Comparison of ENCODE assay signal across 7 cellular contexts in the genomic region with DNA sequence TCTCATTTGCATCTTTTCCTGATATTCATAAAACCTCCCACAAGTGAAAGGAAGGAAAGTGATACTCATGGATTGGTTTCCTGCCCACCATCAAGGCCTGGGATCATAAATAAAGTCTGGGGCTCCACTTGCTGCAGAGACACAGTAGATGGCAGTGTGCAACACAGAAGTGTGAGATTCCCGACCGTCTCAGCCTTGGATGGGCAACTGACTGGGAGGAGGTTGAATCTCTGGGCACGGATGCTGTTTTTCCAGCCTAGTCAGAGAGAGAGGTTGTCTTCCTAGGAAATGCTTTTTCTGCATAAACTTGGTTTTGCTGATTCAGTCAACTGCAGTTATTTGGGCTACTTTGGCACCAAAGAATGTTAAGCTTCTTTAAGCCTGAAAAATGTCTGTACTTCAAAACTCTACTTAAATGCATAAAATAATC. TPM values are rescaled to one million over a fixed set of nuclear protein-coding genes. Genes with fewer than 3 reads are reported as not detected.
DNase-seq lines count a peak whose midpoint lies in the region; ATAC-seq, FAIRE-seq and TF ChIP-seq lines count a peak whose summit lies in the region.

No MANE protein-coding gene starts in this region.

- CTCF ChIA-PET in K562 (lab: Yijun Ruan, JAX; ENCODE audit: low intra/inter-chr PET ratio): interaction anchor here (1.8 kb wide), 1 partner anchor 35 kb away, joined by 7 read pairs; no protein-coding TSS in a partner anchor

- no peaks in the 10 kb centered on the region for H3K36me3 ChIP-seq in K562 (ENCODE audit: control insufficient read depth, insufficient read depth, low read length)
- H3K36me3 ChIP-seq in tibial artery: no peaks in the 10 kb centered on the region

- no peak overlapping the region for H2AFZ ChIP-seq in K562 (ENCODE audit: low read depth, low read length)

- DNase-seq in H54 (ENCODE audit: insufficient read length, low spot score): peak; percentile 13
- DNase-seq in NCI-H2196 treated with DMSO at 0.1 percent for 48 hours (lab: John Stamatoyannopoulos, UW; ENCODE audit: unreplicated experiment): peak; percentile 63
- DNase-seq in K562 (ENCODE audit: extremely low read depth in 1 of 4, low spot score in 3 of 4): peak in 2 of 4 experiments; percentile 25 to 31
- peak; percentile 81 for DNase-seq in iPS-NIHi7 (ENCODE audit: extremely low spot score)
- peak; percentile 63 to 79 for DNase-seq in tibial artery

- FAIRE-seq in H54 (lab: Jason Lieb, UNC): peak; percentile 81
- FAIRE-seq in K562 (lab: Jason Lieb, UNC): peak; percentile 84

- no peaks in the 10 kb centered on the region for H4K20me1 ChIP-seq in K562 (replicated peaks; ENCODE audit: control insufficient read depth, insufficient read depth, low read length)

- no peaks in the 10 kb centered on the region for H3K79me2 ChIP-seq in K562 (ENCODE audit: control insufficient read depth, insufficient read depth, low read length)

- H3K9ac ChIP-seq in K562 (ENCODE audit: insufficient read depth in 1 of 2, low read depth in 2 of 2, low read length in 2 of 2): no peak overlapping the region

- intact Hi-C loops in K562 (cut with micrococcal nuclease): loop anchor here (10.0 kb wide), 2 partner anchors 258 to 1568 kb away; no protein-coding TSS in a partner anchor
- intact Hi-C loops in tibial artery (cut with DNase I; ENCODE audit: low total_unique reads): no loop called here

- H3K4me2 ChIP-seq in K562 (ENCODE audit: insufficient read depth, low read length): no peak overlapping the region

- H3K27ac ChIP-seq in K562 (ENCODE audit: extremely low read depth, low read depth, low read length) (no peak overlapping the region), tibial artery (no peak overlapping the region)

- BruUV-seq in K562 (replicated peaks; lab: Mats Ljungman, UMichigan): no TSS peak

- peak; percentile 56 to 71 for TF ChIP-seq RAD21 in K562 (CRISPR knock-in tag; conservative IDR thresholded peaks at IDR 0.05 in 1 of 2, IDR thresholded peaks at IDR 0.05 in 1 of 2)

- peak; percentile 55 to 66 (median 65) for TF ChIP-seq CTCF in K562 (IDR thresholded peaks at IDR 0.05 in 2 of 3, conservative IDR thresholded peaks at IDR 0.05 in 1 of 3; ENCODE audit: insufficient read depth in 2 of 3, low read depth in 1 of 3, low read length in 3 of 3)
- TF ChIP-seq CTCF in tibial artery (IDR thresholded peaks at IDR 0.05): peak; percentile 47 to 48

- TF ChIP-seq EP300 in K562 (IDR thresholded peaks at IDR 0.05; ENCODE audit: low read length): no peak

- H3K9me3 ChIP-seq in K562 (replicated peaks; ENCODE audit: control insufficient read depth, insufficient read depth, low read depth, low read length): no peaks in the 10 kb centered on the region
- no peaks in the 10 kb centered on the region for H3K9me3 ChIP-seq in tibial artery

- TF ChIP-seq POLR2A in H54 (IDR thresholded peaks at IDR 0.05; ENCODE audit: low read depth, low read length) (no peak), K562 (conservative IDR thresholded peaks at IDR 0.05) (no peak)

- H3K27me3 ChIP-seq in K562 (ENCODE audit: control insufficient read depth in 2 of 2, insufficient read depth in 2 of 2, low read length in 2 of 2): no peaks in the 10 kb centered on the region; a peak in 1 of 5 replicates
- no peaks in the 10 kb centered on the region for H3K27me3 ChIP-seq in tibial artery

- no peaks in the 10 kb centered on the region for H3K4me1 ChIP-seq in K562 (replicated peaks in 1 of 2; ENCODE audit: control insufficient read depth in 2 of 2, insufficient read depth in 2 of 2, low read length in 2 of 2)
- H3K4me1 ChIP-seq in tibial artery: peaks cover 0 to 21% (median 4%) of the 10 kb centered on the region in 4 donors

- H3K9me1 ChIP-seq in K562 (ENCODE audit: control insufficient read depth, insufficient read depth, low read length): no peaks in the 10 kb centered on the region

- WGBS in K562 (ENCODE audit: insufficient coverage, low coverage, missing lambda C conversion rate): 0% methylated on average over 3 of the region's 3 CpGs

- in situ Hi-C loops in K562 (cut with MboI): no loop called here

- POLR2A ChIA-PET in K562 (lab: Yijun Ruan, JAX): no interaction called here

- no peak overlapping the region for H3K4me3 ChIP-seq in K562
- H3K4me3 ChIP-seq in tibial artery: no peak overlapping the region

- ATAC-seq in K562 (peak; percentile 89), HG03521 (IDR thresholded peaks at IDR 0.05; ENCODE audit: unreplicated experiment) (no peak), GM21619 (IDR thresholded peaks at IDR 0.05; ENCODE audit: unreplicated experiment) (no peak)

TF ChIP-seq in K562, 482 proteins besides CTCF, POLR2A, EP300 and RAD21 (continues in another document):
- TF ChIP-seq SUPT5H (IDR thresholded peaks at IDR 0.05): no peak
- no peak for TF ChIP-seq SMAD1 (IDR thresholded peaks at IDR 0.05; ENCODE audit: low read depth, low read length, partially characterized antibody)
- TF ChIP-seq RB1 (IDR thresholded peaks at IDR 0.05; ENCODE audit: low read depth): 0 out of 2 replicates have a peak, but pooled peaks have one; percentile 13
- TF ChIP-seq MEF2A (IDR thresholded peaks at IDR 0.05; ENCODE audit: control insufficient read depth, low read depth, low read length): no peak
- no peak for TF ChIP-seq ZNF780A (CRISPR knock-in tag; IDR thresholded peaks at IDR 0.05)
- no peak for TF ChIP-seq ZNF75A (CRISPR knock-in tag; IDR thresholded peaks at IDR 0.05)
- no peak for TF ChIP-seq SMAD2 (IDR thresholded peaks at IDR 0.05; ENCODE audit: low read depth, low read length)
- no peak for TF ChIP-seq MTA1 (IDR thresholded peaks at IDR 0.05; ENCODE audit: borderline replicate concordance)
- TF ChIP-seq PRPF4 (IDR thresholded peaks at IDR 0.05; ENCODE audit: insufficient read depth, low read depth, low read length, poor library complexity, severe bottlenecking): no peak
- no peak for TF ChIP-seq FIP1L1 (IDR thresholded peaks at IDR 0.05; ENCODE audit: low read depth, low read length, poor library complexity, severe bottlenecking)
- no peak for TF ChIP-seq ZNF175 (CRISPR knock-in tag; IDR thresholded peaks at IDR 0.05; ENCODE audit: low read depth)
- no peak for TF ChIP-seq XRCC3 (IDR thresholded peaks at IDR 0.05)
- TF ChIP-seq CREM (IDR thresholded peaks at IDR 0.05; ENCODE audit: low read depth): no peak
- no peak for TF ChIP-seq TAF15 (IDR thresholded peaks at IDR 0.05; ENCODE audit: low read depth, low read length)
- no peak for TF ChIP-seq PYGO2 (tag; IDR thresholded peaks at IDR 0.05)
- TF ChIP-seq SMAD4 (CRISPR knock-in tag; conservative IDR thresholded peaks at IDR 0.05): peak; percentile 92
- no peak for TF ChIP-seq GABPB1 (CRISPR knock-in tag; IDR thresholded peaks at IDR 0.05)
- no peak for TF ChIP-seq HEY1 (CRISPR knock-in tag; IDR thresholded peaks at IDR 0.05; ENCODE audit: borderline replicate concordance)
- TF ChIP-seq MED1 (CRISPR knock-in tag; IDR thresholded peaks at IDR 0.05; ENCODE audit: borderline replicate concordance): no peak
- TF ChIP-seq SMC3 (conservative IDR thresholded peaks at IDR 0.05; ENCODE audit: insufficient read depth, low read depth, low read length): peak; percentile 34; the same call in 1 of the 2 replicates
- TF ChIP-seq, protein P1, sequence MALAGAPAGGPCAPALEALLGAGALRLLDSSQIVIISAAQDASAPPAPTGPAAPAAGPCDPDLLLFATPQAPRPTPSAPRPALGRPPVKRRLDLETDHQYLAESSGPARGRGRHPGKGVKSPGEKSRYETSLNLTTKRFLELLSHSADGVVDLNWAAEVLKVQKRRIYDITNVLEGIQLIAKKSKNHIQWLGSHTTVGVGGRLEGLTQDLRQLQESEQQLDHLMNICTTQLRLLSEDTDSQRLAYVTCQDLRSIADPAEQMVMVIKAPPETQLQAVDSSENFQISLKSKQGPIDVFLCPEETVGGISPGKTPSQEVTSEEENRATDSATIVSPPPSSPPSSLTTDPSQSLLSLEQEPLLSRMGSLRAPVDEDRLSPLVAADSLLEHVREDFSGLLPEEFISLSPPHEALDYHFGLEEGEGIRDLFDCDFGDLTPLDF (CRISPR knock-in tag; IDR thresholded peaks at IDR 0.05): no peak
- TF ChIP-seq ZNF644 (tag; IDR thresholded peaks at IDR 0.05; ENCODE audit: low read depth): no peak
- TF ChIP-seq HLTF (IDR thresholded peaks at IDR 0.05): no peak
- TF ChIP-seq ERF (CRISPR knock-in tag; IDR thresholded peaks at IDR 0.05): no peak
- TF ChIP-seq ZNF212 (CRISPR knock-in tag; IDR thresholded peaks at IDR 0.05): no peak

RNA-seq across cellular contexts. Expression of a gene that starts 9.9 kb away (rescaled TPM):
- total RNA-seq in K562 (2011; cell fraction: chromatin; rRNA removed; ENCODE audit: low replicate concordance): 1.1 and 2.3 TPM in 2 replicates
- total RNA-seq in K562 (2011; cell fraction: nucleolus; rRNA removed): 1.5 and 1.7 TPM in 2 replicates
- total RNA-seq in K562 (2011; cell fraction: nucleoplasm; rRNA removed): 0.95 and 1.5 TPM in 2 replicates
- total RNA-seq in K562 (2014; rRNA removed) (11.6 and 12.3 TPM in 2 replicates), K562 (2014; rRNA removed; fragmentation: Illumina TruSeq; extraction: Trizol) (16.9 and 18.9 TPM in 2 replicates), K562 (2015; rRNA removed; fragmentation: Illumina TruSeq; extraction: Trizol) (13.1 and 13.4 TPM in 2 replicates), K562 (2021) (10.8 and 10.9 TPM in 2 replicates)
- polyA plus RNA-seq in K562 (2011; rRNA removed) (0.61 and 3.6 TPM in 2 replicates), K562 (2014; fragmentation: Illumina TruSeq; extraction: Trizol) (14.9 and 15.7 TPM in 2 replicates), K562 (2014; fragmentation: Nextera tagmentation; extraction: Ambion mirVana) (10 to 100 TPM; 22.6 to 33.2 TPM), K562 (2014; rRNA removed) (10.2 and 11.2 TPM in 2 replicates)
- 0.31 and 1.8 TPM in 2 replicates for polyA plus RNA-seq in K562 (2011; cell fraction: cytosol; rRNA removed)
- 0.25 and 0.67 TPM in 2 replicates for polyA plus RNA-seq in K562 (2011; cell fraction: nucleus; rRNA removed)
- 13.0 and 21.5 TPM in 2 replicates for polyA plus RNA-seq in K562 (2012)
- 0.87 and 4.7 TPM in 2 replicates for polyA minus RNA-seq in K562 (2011; rRNA and poly(A)+ RNA removed)
- polyA minus RNA-seq in K562 (2011; cell fraction: cytosol; rRNA and poly(A)+ RNA removed): 1.7 TPM in 1 of 2 replicates, not detected in the other
- 0.67 TPM in 1 of 2 replicates, not detected in the other for polyA minus RNA-seq in K562 (2011; cell fraction: nucleus; rRNA and poly(A)+ RNA removed)
